In the genomic region with DNA sequence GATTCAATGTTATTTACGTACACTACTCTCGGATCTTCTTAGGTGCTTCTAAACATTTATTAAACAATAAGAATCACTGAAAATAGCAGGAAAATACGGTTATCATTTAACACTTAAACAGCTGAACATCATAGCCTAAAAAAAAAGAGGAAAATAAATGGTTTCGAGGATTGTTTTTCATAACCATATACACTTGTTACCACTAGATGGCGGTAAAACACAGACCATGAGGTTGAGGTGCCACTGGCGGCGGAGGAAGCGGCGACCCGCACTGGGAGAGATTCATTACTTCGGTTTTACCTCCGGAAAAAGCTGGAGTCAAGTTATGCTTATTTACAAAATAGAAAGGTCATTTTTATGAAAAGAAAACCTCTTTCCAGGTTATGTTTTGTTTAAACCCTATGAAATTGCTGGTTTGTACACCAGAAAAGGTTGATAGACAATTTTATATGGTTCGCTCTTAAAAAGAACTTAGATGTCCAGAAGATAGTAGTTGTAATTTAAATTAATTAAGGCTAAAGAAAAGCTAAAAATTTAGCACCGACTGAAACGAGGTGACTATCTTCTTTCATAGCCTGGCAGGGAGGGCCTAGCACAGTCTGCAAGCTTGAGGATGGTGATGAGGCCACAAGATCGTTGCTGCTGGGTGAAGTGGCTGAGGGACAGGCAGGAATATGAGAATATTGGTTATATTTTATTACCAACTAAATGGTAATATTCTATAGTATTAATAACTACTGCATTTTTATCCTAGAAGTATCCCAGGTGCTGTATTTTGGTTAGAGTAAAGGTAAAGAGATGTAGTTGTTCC, we compare ENCODE assay signal across 8 cellular contexts.
DNase-seq lines count a peak whose midpoint lies in the region; ATAC-seq, FAIRE-seq and TF ChIP-seq lines count a peak whose summit lies in the region.

No MANE protein-coding gene starts in this region.

- peaks cover 99% of the 10 kb centered on the region for H3K4me1 ChIP-seq in A549
- no peaks in the 10 kb centered on the region for H3K4me1 ChIP-seq in effector memory CD4-positive, alpha-beta T cell (ENCODE audit: control insufficient read depth, insufficient read depth, low read length, poor library complexity, severe bottlenecking)

- CTCF ChIA-PET in A549 (lab: Yijun Ruan, JAX): interaction anchor here (0.5 to 4.8 kb wide), 62 partner anchors 9 to 608 kb away, joined by 3 to 58 read pairs (median 5); no protein-coding TSS in a partner anchor

- H3K9me3 ChIP-seq in A549: no peaks in the 10 kb centered on the region
- H3K9me3 ChIP-seq in effector memory CD4-positive, alpha-beta T cell (ENCODE audit: control insufficient read depth, low read length): no peaks in the 10 kb centered on the region

- peak; percentile 92 to 96 for TF ChIP-seq RAD21 in A549 (conservative IDR thresholded peaks at IDR 0.05 in 1 of 2, IDR thresholded peaks at IDR 0.05 in 1 of 2)

- POLR2A ChIA-PET in A549 (lab: Yijun Ruan, JAX): interaction anchor here (1.0 to 1.5 kb wide), 3 partner anchors 139 to 356 kb away, joined by 3 read pairs; no protein-coding TSS in a partner anchor

- peak; percentile 81 to 82; a peak in 5 of 6 replicates for ATAC-seq in A549
- ATAC-seq in GM18858 (IDR thresholded peaks at IDR 0.05; ENCODE audit: unreplicated experiment): peak; percentile 78
- ATAC-seq in HG03354 (IDR thresholded peaks at IDR 0.05; ENCODE audit: poor library complexity, severe bottlenecking, unreplicated experiment): peak; percentile 80
- ATAC-seq in memory B cell (ENCODE audit: low read depth): peak; percentile 68

- no peak for TF ChIP-seq POLR2A in A549 (IDR thresholded peaks at IDR 0.05; ENCODE audit: low read length)

- TF ChIP-seq EP300 in A549 (IDR thresholded peaks at IDR 0.05): no peak

- peak overlapping the region; percentile 24 for H3K4me3 Mint-ChIP-seq in memory B cell

- DNase-seq in A549 (ENCODE audit: low read depth in 1 of 2, low spot score in 1 of 2) (peak; percentile 37 to 89), NCI-H82 treated with DMSO at 0.1 percent for 48 hours (lab: John Stamatoyannopoulos, UW; ENCODE audit: unreplicated experiment) (peak; percentile 36), memory B cell (ENCODE audit: low spot score in 2 of 2) (peak; percentile 28 to 62)
- peak; percentile 10 to 16 for DNase-seq in activated CD8-positive, alpha-beta memory T cell treated with anti-CD3 and anti-CD28 coated beads for 4 hours (ENCODE audit: low read depth in 2 of 2)
- DNase-seq in effector memory CD4-positive, alpha-beta T cell: peak; percentile 16 to 43 (median 25)
- peak; percentile 19 for DNase-seq in stimulated activated CD8-positive, alpha-beta memory T cell treated with anti-CD3 and anti-CD28 coated beads, Interleukin-15, amount 100 ng/mL, for 1 hour (ENCODE audit: low read depth)

- H3K27me3 ChIP-seq in effector memory CD4-positive, alpha-beta T cell (replicated peaks; ENCODE audit: control insufficient read depth, insufficient read depth, low read length, poor library complexity, severe bottlenecking): no peaks in the 10 kb centered on the region

- H3K27ac ChIP-seq in A549: peak overlapping the region; percentile 88 to 89
- no peak overlapping the region for H3K27ac ChIP-seq in effector memory CD4-positive, alpha-beta T cell (ENCODE audit: insufficient read depth, low read length, poor library complexity, severe bottlenecking)

- peaks cover 3% of the 10 kb centered on the region for H3K4me1 Mint-ChIP-seq in memory B cell

- TF ChIP-seq CTCF in A549 (IDR thresholded peaks at IDR 0.05): peak; percentile 93

- no peaks in the 10 kb centered on the region for H3K36me3 ChIP-seq in effector memory CD4-positive, alpha-beta T cell (ENCODE audit: control insufficient read depth, insufficient read depth, low read length)

- no peak overlapping the region for H3K27ac Mint-ChIP-seq in memory B cell

- no peaks in the 10 kb centered on the region for H3K9me3 Mint-ChIP-seq in memory B cell

- 6% methylated on average over 16 of the region's 16 CpGs for WGBS in A549 (ENCODE audit: missing lambda C conversion rate)

- peaks cover 2% of the 10 kb centered on the region for H3K27me3 Mint-ChIP-seq in memory B cell

- peak overlapping the region; percentile 25; the same call in 2 of the 3 replicates for H3K4me3 ChIP-seq in A549
- no peak overlapping the region for H3K4me3 ChIP-seq in effector memory CD4-positive, alpha-beta T cell (ENCODE audit: insufficient read depth, low read depth, low read length, poor library complexity, severe bottlenecking)

- H3K36me3 Mint-ChIP-seq in memory B cell: no peaks in the 10 kb centered on the region

- peak overlapping the region; percentile 91 for H3K4me2 ChIP-seq in A549

- peak; percentile 92 for FAIRE-seq in A549 (lab: Jason Lieb, UNC)

TF ChIP-seq in A549, 52 proteins besides CTCF, POLR2A, EP300 and RAD21:
- TF ChIP-seq FOSB (CRISPR knock-in tag; IDR thresholded peaks at IDR 0.05) (0 out of 2 replicates have a peak, but pooled peaks have one; percentile 20), SMC3 (IDR thresholded peaks at IDR 0.05) (peak; percentile 88), MAZ (IDR thresholded peaks at IDR 0.05; ENCODE audit: borderline replicate concordance, low read depth, low read length) (no peak), RFX5 (IDR thresholded peaks at IDR 0.05) (no peak), CHD2 (IDR thresholded peaks at IDR 0.05; ENCODE audit: low read length, partially characterized antibody) (no peak), TFCP2L1 (CRISPR knock-in tag; IDR thresholded peaks at IDR 0.05) (no peak), BHLHE40 (IDR thresholded peaks at IDR 0.05; ENCODE audit: low read depth, low read length) (no peak), ESRRA (IDR thresholded peaks at IDR 0.05; ENCODE audit: borderline replicate concordance, low read length) (no peak), CHD4 (IDR thresholded peaks at IDR 0.05; ENCODE audit: borderline replicate concordance) (no peak), KDM5A (IDR thresholded peaks at IDR 0.05) (peak; percentile 64), SREBF2 (IDR thresholded peaks at IDR 0.05) (no peak), JUNB (IDR thresholded peaks at IDR 0.05) (no peak), CBX2 (IDR thresholded peaks at IDR 0.05; ENCODE audit: borderline replicate concordance, low read depth) (no peak), ZNF302 (CRISPR knock-in tag; IDR thresholded peaks at IDR 0.05) (no peak), RNF2 (IDR thresholded peaks at IDR 0.05; ENCODE audit: borderline replicate concordance, low read depth) (no peak), PHF8 (IDR thresholded peaks at IDR 0.05; ENCODE audit: borderline replicate concordance, low read depth) (no peak), NR3C1 (IDR thresholded peaks at IDR 0.05) (no peak), ZFP36 (IDR thresholded peaks at IDR 0.05; ENCODE audit: borderline replicate concordance, partially characterized antibody) (no peak), JUN (IDR thresholded peaks at IDR 0.05) (peak in 1 of 2 experiments; percentile 16; a peak in 1 of 5 replicates), CEBPB (IDR thresholded peaks at IDR 0.05) (no peak), EHF (CRISPR knock-in tag; IDR thresholded peaks at IDR 0.05) (no peak), MYC (IDR thresholded peaks at IDR 0.05; ENCODE audit: borderline replicate concordance, low read length) (no peak)
- TF ChIP-seq, protein P1, sequence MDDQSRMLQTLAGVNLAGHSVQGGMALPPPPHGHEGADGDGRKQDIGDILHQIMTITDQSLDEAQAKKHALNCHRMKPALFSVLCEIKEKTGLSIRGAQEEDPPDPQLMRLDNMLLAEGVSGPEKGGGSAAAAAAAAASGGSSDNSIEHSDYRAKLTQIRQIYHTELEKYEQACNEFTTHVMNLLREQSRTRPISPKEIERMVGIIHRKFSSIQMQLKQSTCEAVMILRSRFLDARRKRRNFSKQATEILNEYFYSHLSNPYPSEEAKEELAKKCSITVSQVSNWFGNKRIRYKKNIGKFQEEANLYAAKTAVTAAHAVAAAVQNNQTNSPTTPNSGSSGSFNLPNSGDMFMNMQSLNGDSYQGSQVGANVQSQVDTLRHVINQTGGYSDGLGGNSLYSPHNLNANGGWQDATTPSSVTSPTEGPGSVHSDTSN (IDR thresholded peaks at IDR 0.05): no peak
- TF ChIP-seq, protein P2, sequence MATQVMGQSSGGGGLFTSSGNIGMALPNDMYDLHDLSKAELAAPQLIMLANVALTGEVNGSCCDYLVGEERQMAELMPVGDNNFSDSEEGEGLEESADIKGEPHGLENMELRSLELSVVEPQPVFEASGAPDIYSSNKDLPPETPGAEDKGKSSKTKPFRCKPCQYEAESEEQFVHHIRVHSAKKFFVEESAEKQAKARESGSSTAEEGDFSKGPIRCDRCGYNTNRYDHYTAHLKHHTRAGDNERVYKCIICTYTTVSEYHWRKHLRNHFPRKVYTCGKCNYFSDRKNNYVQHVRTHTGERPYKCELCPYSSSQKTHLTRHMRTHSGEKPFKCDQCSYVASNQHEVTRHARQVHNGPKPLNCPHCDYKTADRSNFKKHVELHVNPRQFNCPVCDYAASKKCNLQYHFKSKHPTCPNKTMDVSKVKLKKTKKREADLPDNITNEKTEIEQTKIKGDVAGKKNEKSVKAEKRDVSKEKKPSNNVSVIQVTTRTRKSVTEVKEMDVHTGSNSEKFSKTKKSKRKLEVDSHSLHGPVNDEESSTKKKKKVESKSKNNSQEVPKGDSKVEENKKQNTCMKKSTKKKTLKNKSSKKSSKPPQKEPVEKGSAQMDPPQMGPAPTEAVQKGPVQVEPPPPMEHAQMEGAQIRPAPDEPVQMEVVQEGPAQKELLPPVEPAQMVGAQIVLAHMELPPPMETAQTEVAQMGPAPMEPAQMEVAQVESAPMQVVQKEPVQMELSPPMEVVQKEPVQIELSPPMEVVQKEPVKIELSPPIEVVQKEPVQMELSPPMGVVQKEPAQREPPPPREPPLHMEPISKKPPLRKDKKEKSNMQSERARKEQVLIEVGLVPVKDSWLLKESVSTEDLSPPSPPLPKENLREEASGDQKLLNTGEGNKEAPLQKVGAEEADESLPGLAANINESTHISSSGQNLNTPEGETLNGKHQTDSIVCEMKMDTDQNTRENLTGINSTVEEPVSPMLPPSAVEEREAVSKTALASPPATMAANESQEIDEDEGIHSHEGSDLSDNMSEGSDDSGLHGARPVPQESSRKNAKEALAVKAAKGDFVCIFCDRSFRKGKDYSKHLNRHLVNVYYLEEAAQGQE (IDR thresholded peaks at IDR 0.05): no peak
- TF ChIP-seq, protein P3, sequence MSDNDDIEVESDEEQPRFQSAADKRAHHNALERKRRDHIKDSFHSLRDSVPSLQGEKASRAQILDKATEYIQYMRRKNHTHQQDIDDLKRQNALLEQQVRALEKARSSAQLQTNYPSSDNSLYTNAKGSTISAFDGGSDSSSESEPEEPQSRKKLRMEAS (IDR thresholded peaks at IDR 0.05): no peak

Comparison
In these comparisons a context has a peak if more than half of its experiments do, and no peak if none do; other contexts are left out.
1. DNase-seq: peak in every context shown above with its lines; median percentile 63 in A549; 45 in memory B cell; 36 in NCI-H82 treated with DMSO at 0.1 percent for 48 hours; 25 in effector memory CD4-positive, alpha-beta T cell; 19 in stimulated activated CD8-positive, alpha-beta memory T cell treated with anti-CD3 and anti-CD28 coated beads, Interleukin-15, amount 100 ng/mL, for 1 hour; 13 in activated CD8-positive, alpha-beta memory T cell treated with anti-CD3 and anti-CD28 coated beads for 4 hours.